ENCODE assay signal across 8 cellular contexts in genomic region chr4:85725727-85726170, GRCh38.
DNase-seq lines count a peak whose midpoint lies in the region; ATAC-seq and TF ChIP-seq lines count a peak whose summit lies in the region.

No MANE protein-coding gene starts in this region.

- peak; percentile 89 for ATAC-seq in GM18870 (IDR thresholded peaks at IDR 0.05; ENCODE audit: unreplicated experiment)
- peak; percentile 83 for ATAC-seq in HG02973 (IDR thresholded peaks at IDR 0.05; ENCODE audit: unreplicated experiment)

- no peaks in the 10 kb centered on the region for H3K9me3 Mint-ChIP-seq in endothelial cell (ENCODE audit: unreplicated experiment)

- H3K4me3 Mint-ChIP-seq in endothelial cell (ENCODE audit: unreplicated experiment): no peak overlapping the region

- peak; percentile 15 for DNase-seq in RPMI7951 (ENCODE audit: low read depth)
- peak; percentile 46 for DNase-seq in iris pigment epithelial cell (ENCODE audit: low read depth)
- DNase-seq in endothelial cell (ENCODE audit: low spot score): no peak
- no peak for DNase-seq in ureter (ENCODE audit: low spot score)
- DNase-seq in NCI-H1436 (lab: John Stamatoyannopoulos, UW): no peak
- DNase-seq in occipital lobe (lab: John Stamatoyannopoulos, UW): no peak

- no peak for TF ChIP-seq CTCF in endothelial cell (IDR thresholded peaks at IDR 0.05; ENCODE audit: unreplicated experiment)

- H3K27ac Mint-ChIP-seq in endothelial cell (ENCODE audit: unreplicated experiment): no peak overlapping the region

- no peaks in the 10 kb centered on the region for H3K36me3 Mint-ChIP-seq in endothelial cell (ENCODE audit: low read depth, unreplicated experiment)

- H3K4me1 Mint-ChIP-seq in endothelial cell (ENCODE audit: unreplicated experiment): peaks cover 21% of the 10 kb centered on the region

- H3K27me3 Mint-ChIP-seq in endothelial cell (ENCODE audit: unreplicated experiment): peaks cover 3% of the 10 kb centered on the region

Comparison
In these comparisons a context has a peak if more than half of its experiments do, and no peak if none do; other contexts are left out.
1. DNase-seq: peak in RPMI7951 (single experiment) and iris pigment epithelial cell (single experiment); none in endothelial cell (single experiment), ureter (single experiment), NCI-H1436 (single experiment) and occipital lobe (single experiment).